In genomic region chr12:2152134-2152533, GRCh38 we compare ENCODE assay signal across 21 cellular contexts.
DNase-seq lines count a peak whose midpoint lies in the region; ATAC-seq, FAIRE-seq and TF ChIP-seq lines count a peak whose summit lies in the region.
"Had no signal": no experiment of that assay in that cellular context is flagged by ENCODE, and none has a peak within 500 bp of the region (broad histone marks: within the 10 kb centered on the region; RNA-seq: fewer than 3 reads in every experiment).

No MANE protein-coding gene starts in this region.

- no peaks in the 10 kb centered on the region for H3K9me3 Mint-ChIP-seq in WTC11
- H3K9me3 Mint-ChIP-seq: dendritic cell treated with granulocyte-macrophage colony-stimulating factor and Interleukin-4, amounts not matched to agents 40 ng/mL and 50 ng/mL, for 4 days had no signal

- no peak for TF ChIP-seq RAD21 in GM12878 (IDR thresholded peaks at IDR 0.05; ENCODE audit: insufficient read depth, low read depth, low read length)

- RAD21 ChIA-PET in GM12878 (lab: Charles Lee; ENCODE audit: unreplicated experiment): no interaction called here

- H4K20me1 ChIP-seq in GM12878 (ENCODE audit: control insufficient read depth, insufficient read depth): no peaks in the 10 kb centered on the region

- FAIRE-seq in GM18507 (lab: Jason Lieb, UNC): peak; percentile 68
- peak; percentile 65 for FAIRE-seq in GM12878 (lab: Jason Lieb, UNC)

- peak overlapping the region; percentile 61 for H2AFZ ChIP-seq in GM12878 (ENCODE audit: control insufficient read depth, low read depth, low read length)
- H2AFZ ChIP-seq: GM23248 had no signal

- 3% methylated on average over 5 of the region's 5 CpGs for WGBS in GM12878 (ENCODE audit: insufficient coverage, insufficient replicate concordance, low lambda C conversion rate, missing lambda C conversion rate)

- in situ Hi-C loops in GM12878 (cut with MboI): no loop called here

- no peaks in the 10 kb centered on the region; the same call in 2 of the 3 replicates for H3K9me3 ChIP-seq in GM12878 (replicated peaks; ENCODE audit: control insufficient read depth, insufficient read depth, low read length)
- H3K9me3 ChIP-seq: stomach, transverse colon had no signal

- H3K4me1 ChIP-seq in GM12878 (ENCODE audit: control insufficient read depth, insufficient read depth, low read length): peaks cover 10% of the 10 kb centered on the region; the same call in 1 of the 2 replicates

- no peak for TF ChIP-seq EP300 in GM12878 (IDR thresholded peaks at IDR 0.05; ENCODE audit: borderline replicate concordance in 1 of 2, control insufficient read depth in 1 of 2, low read depth in 2 of 2, low read length in 2 of 2)

- no peak overlapping the region for H3K4me3 Mint-ChIP-seq in WTC11
- H3K4me3 Mint-ChIP-seq: dendritic cell treated with granulocyte-macrophage colony-stimulating factor and Interleukin-4, amounts not matched to agents 40 ng/mL and 50 ng/mL, for 4 days had no signal

- no peaks in the 10 kb centered on the region for H3K79me2 ChIP-seq in GM12878 (ENCODE audit: control insufficient read depth, insufficient read depth, low read length)

- H3K36me3 ChIP-seq in GM12878 (ENCODE audit: control insufficient read depth in 2 of 2, insufficient read depth in 2 of 2, low read length in 1 of 2): no peaks in the 10 kb centered on the region
- H3K36me3 ChIP-seq: cardiac muscle cell, stomach, transverse colon had no signal

- 0 out of 2 replicates have a peak overlapping the region, but pooled peaks have one; percentile 12 for H3K4me2 ChIP-seq in GM12878 (ENCODE audit: control insufficient read depth, insufficient read depth)

- BruUV-seq in GM12878 (replicated peaks; lab: Mats Ljungman, UMichigan): no TSS peak

- peaks cover 13% of the 10 kb centered on the region for H3K4me1 Mint-ChIP-seq in WTC11

- no peak overlapping the region for H3K27ac ChIP-seq in GM12878 (ENCODE audit: control insufficient read depth, insufficient read depth)
- H3K27ac ChIP-seq: cardiac muscle cell, GM23248 had no signal

- H3K27me3 Mint-ChIP-seq in WTC11 (ENCODE audit: low read depth): no peaks in the 10 kb centered on the region; the same call in 1 of the 2 replicates

- H3K4me3 ChIP-seq in GM12865 (ENCODE audit: low read depth, low read length) (no peak overlapping the region), GM12878 (no peak overlapping the region)
- H3K4me3 ChIP-seq: cardiac muscle cell, GM23248, stomach, transverse colon had no signal

- intact Hi-C loops in GM12878 (cut with micrococcal nuclease; ENCODE audit: unreplicated experiment): no loop called here

- DNase-seq in GM12865 (ENCODE audit: low read depth) (peak; percentile 79), GM18507 (ENCODE audit: extremely low spot score, insufficient read length, low read depth) (no peak), GM12878 (ENCODE audit: low read depth, low spot score) (peak; percentile 75), WTC11 (ENCODE audit: low spot score) (no peak), NCI-H2171 treated with DMSO at 0.1 percent for 48 hours (lab: John Stamatoyannopoulos, UW) (no peak), NCI-H187 (lab: John Stamatoyannopoulos, UW) (no peak)
- DNase-seq: activated CD4-positive, CD25-positive, alpha-beta regulatory T cell; activated effector memory CD4-positive, alpha-beta T cell treated with anti-CD3 and anti-CD28 coated beads, Interleukin-2, amount 50 U/mL, for 16 hours; AML-193; GM23248; head of caudate nucleus; NCI-H2029; posterior cingulate gyrus; RPMI8226; stomach; T-helper 9 cell; transverse colon had no signal

- ATAC-seq in HG03520 (IDR thresholded peaks at IDR 0.05; ENCODE audit: unreplicated experiment) (peak; percentile 74), GM12878 (peak; percentile 96), WTC11 (no peak)
- ATAC-seq: left lobe of liver had no signal

- POLR2A ChIA-PET in GM12878 (lab: Charles Lee): no interaction called here
- POLR2A ChIA-PET in WTC11 (lab: Charles Lee): no interaction called here

- no peak overlapping the region for H3K9ac ChIP-seq in GM12878 (ENCODE audit: control insufficient read depth, insufficient read depth, low read length)
- H3K9ac ChIP-seq: GM23248 had no signal

- CTCF ChIA-PET in GM12878 (lab: Yijun Ruan, JAX) (no interaction called here), WTC11 (lab: Charles Lee) (no interaction called here)

- no peak overlapping the region for H3K27ac Mint-ChIP-seq in WTC11
- H3K27ac Mint-ChIP-seq: dendritic cell treated with granulocyte-macrophage colony-stimulating factor and Interleukin-4, amounts not matched to agents 40 ng/mL and 50 ng/mL, for 4 days had no signal

- peaks cover 0 to 3% of the 10 kb centered on the region in 2 experiments; a peak in 1 of 4 replicates for H3K27me3 ChIP-seq in GM12878 (replicated peaks in 1 of 2; ENCODE audit: control insufficient read depth in 2 of 2, insufficient read depth in 2 of 2, low read length in 1 of 2)
- H3K27me3 ChIP-seq: cardiac muscle cell, stomach, transverse colon had no signal

- SMC1A ChIA-PET in GM12878 (lab: Charles Lee; ENCODE audit: uncharacterized antibody, unreplicated experiment): interaction anchor here (0.9 kb wide), 1 partner anchor 99 kb away, joined by 4 read pairs; no protein-coding TSS in a partner anchor

- peak; percentile 2 for TF ChIP-seq CTCF in GM12865 (IDR thresholded peaks at IDR 0.05; ENCODE audit: insufficient read depth, low read depth, low read length, missing control alignments)
- peak in 2 of 3 experiments; percentile 5 to 14; a peak in 1 of 6 replicates for TF ChIP-seq CTCF in GM12878 (IDR thresholded peaks at IDR 0.05 in 2 of 3, conservative IDR thresholded peaks at IDR 0.05 in 1 of 3; ENCODE audit: control insufficient read depth in 2 of 3, extremely low read depth in 1 of 3, insufficient read depth in 1 of 3, low read depth in 3 of 3, low read length in 3 of 3)
- TF ChIP-seq CTCF in WTC11 (IDR thresholded peaks at IDR 0.05): no peak

- no peak for TF ChIP-seq POLR2A in GM12878 (IDR thresholded peaks at IDR 0.05; ENCODE audit: low read depth, low read length)

- H3K36me3 Mint-ChIP-seq in WTC11: no peaks in the 10 kb centered on the region

TF ChIP-seq in GM12878, 131 proteins besides CTCF, POLR2A, EP300 and RAD21 (continues in another document):
- TF ChIP-seq EED (IDR thresholded peaks at IDR 0.05; ENCODE audit: low read depth) (0 out of 2 replicates have a peak, but pooled peaks have one; percentile 24), CREM (IDR thresholded peaks at IDR 0.05; ENCODE audit: low read depth) (no peak), MYB (IDR thresholded peaks at IDR 0.05; ENCODE audit: borderline replicate concordance, low read depth, low read length) (no peak), ZBTB4 (CRISPR knock-in tag; IDR thresholded peaks at IDR 0.05) (no peak), BHLHE40 (IDR thresholded peaks at IDR 0.05; ENCODE audit: borderline replicate concordance in 1 of 2, low read depth in 2 of 2, low read length in 1 of 2) (peak; percentile 81 to 87)

TF ChIP-seq in WTC11, 78 proteins besides CTCF, POLR2A, EP300 and RAD21 (continues in another document):
- TF ChIP-seq EMX1 (CRISPR knock-in tag; IDR thresholded peaks at IDR 0.05) (no peak), RELA (CRISPR knock-in tag; IDR thresholded peaks at IDR 0.05; ENCODE audit: borderline replicate concordance) (no peak), ZNF219 (CRISPR knock-in tag; IDR thresholded peaks at IDR 0.05; ENCODE audit: borderline replicate concordance) (no peak), FOXK1 (CRISPR knock-in tag; IDR thresholded peaks at IDR 0.05) (no peak), KAT7 (CRISPR knock-in tag; IDR thresholded peaks at IDR 0.05; ENCODE audit: borderline replicate concordance) (no peak), PRDM15 (CRISPR knock-in tag; IDR thresholded peaks at IDR 0.05) (no peak), SOX15 (CRISPR knock-in tag; IDR thresholded peaks at IDR 0.05) (no peak), MXD4 (CRISPR knock-in tag; IDR thresholded peaks at IDR 0.05; ENCODE audit: borderline replicate concordance) (no peak), CREM (CRISPR knock-in tag; IDR thresholded peaks at IDR 0.05) (no peak), ZNF396 (CRISPR knock-in tag; IDR thresholded peaks at IDR 0.05; ENCODE audit: borderline replicate concordance) (no peak), OVOL2 (CRISPR knock-in tag; IDR thresholded peaks at IDR 0.05; ENCODE audit: borderline replicate concordance) (no peak), MYBL2 (CRISPR knock-in tag; IDR thresholded peaks at IDR 0.05) (no peak), ERG (CRISPR knock-in tag; IDR thresholded peaks at IDR 0.05) (no peak)

Comparison
In these comparisons a context has a peak if more than half of its experiments do, and no peak if none do; other contexts are left out.
1. DNase-seq: peak in GM12865 (single experiment) and GM12878 (single experiment); none in GM18507 (single experiment), WTC11 (single experiment), NCI-H2171 treated with DMSO at 0.1 percent for 48 hours (single experiment) and NCI-H187 (0 of 2).